In the genomic region with DNA sequence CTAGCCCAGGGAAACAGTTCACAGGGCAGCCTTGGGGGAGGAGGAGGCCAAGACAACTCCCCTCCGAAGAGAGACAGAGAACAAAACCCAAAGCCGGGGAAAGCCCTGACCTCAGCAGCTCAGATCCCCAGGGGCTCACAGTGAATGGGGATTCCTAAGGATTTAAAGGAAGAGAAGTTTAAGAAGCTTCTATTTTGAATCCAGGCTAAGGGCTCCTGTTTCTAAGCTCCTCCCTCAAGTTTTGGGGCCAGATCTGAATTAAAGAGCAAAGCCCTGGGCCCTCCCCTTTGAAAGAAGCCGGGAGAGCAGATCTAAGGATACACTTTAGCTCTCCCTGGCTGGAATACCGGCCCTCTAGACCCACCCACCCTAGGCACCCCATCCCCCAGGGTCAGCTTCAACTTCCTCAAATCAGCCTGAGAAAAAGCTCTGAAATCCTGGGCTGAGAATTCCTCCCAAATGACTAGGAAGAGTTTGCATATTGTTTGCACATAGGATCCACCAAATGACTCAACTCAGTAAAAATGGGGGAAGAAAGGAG, we compare ENCODE assay signal across 8 cellular contexts. TPM values are rescaled to one million over a fixed set of nuclear protein-coding genes. Genes with fewer than 3 reads are reported as not detected.
A peak's percentile ranks its signal among the peaks of the same experiment; 100 is the strongest.
DNase-seq lines count a peak whose midpoint lies in the region; TF ChIP-seq lines count a peak whose summit lies in the region.

No MANE protein-coding gene starts in this region.

- no peaks in the 10 kb centered on the region for H3K9me2 ChIP-seq in SK-N-SH

- POLR2A ChIA-PET in SK-N-SH (lab: Yijun Ruan, JAX) = no interaction called here

- TF ChIP-seq RAD21 in SK-N-SH (IDR thresholded peaks at IDR 0.05; ENCODE audit: low read length) = no peak

- CTCF ChIA-PET in SK-N-SH (lab: Yijun Ruan, JAX) = interaction anchor here (0.9 to 5.0 kb wide), 2 partner anchors 24 to 91 kb away, joined by 3 to 30 read pairs; no protein-coding TSS in a partner anchor

- peak overlapping the region; percentile 70 for H3K9ac ChIP-seq in SK-N-SH

- peaks cover 19 to 20% of the 10 kb centered on the region in 2 experiments for H3K36me3 ChIP-seq in SK-N-SH (replicated peaks in 1 of 2; ENCODE audit: control insufficient read depth in 1 of 2, insufficient read depth in 2 of 2, low read length in 1 of 2)

- peak overlapping the region in 1 of 2 experiments; percentile 98; a peak in 2 of 4 replicates for H3K27ac ChIP-seq in SK-N-SH (ENCODE audit: low read depth in 2 of 2, low read length in 1 of 2)

- H3K4me3 ChIP-seq in GM12865 (ENCODE audit: low read depth, low read length) (peak overlapping the region; percentile 32), SK-N-SH (ENCODE audit: low read depth in 2 of 2, low read length in 1 of 2) (peak overlapping the region in 1 of 2 experiments; percentile 55; a peak in 2 of 4 replicates), fibroblast of mammary gland (ENCODE audit: control insufficient read depth, low read depth, low read length) (no peak overlapping the region), skeletal muscle cell (ENCODE audit: low read depth, low read length) (no peak overlapping the region)

- no peaks in the 10 kb centered on the region for H3K9me3 ChIP-seq in SK-N-SH

- peaks cover 19 to 22% of the 10 kb centered on the region in 2 experiments; a peak in 3 of 4 replicates for H3K4me1 ChIP-seq in SK-N-SH (ENCODE audit: control insufficient read depth in 1 of 2, insufficient read depth in 2 of 2, low read depth in 1 of 2, low read length in 1 of 2)

- peak overlapping the region; percentile 58; the same call in 1 of the 2 replicates for H2AFZ ChIP-seq in SK-N-SH (ENCODE audit: low read depth)

- H3F3A ChIP-seq in SK-N-SH (replicated peaks; ENCODE audit: insufficient read depth) = peaks cover 31% of the 10 kb centered on the region

- TF ChIP-seq CTCF in GM12865 (IDR thresholded peaks at IDR 0.05; ENCODE audit: insufficient read depth, low read depth, low read length, missing control alignments) (no peak), SK-N-SH (IDR thresholded peaks at IDR 0.05) (no peak), fibroblast of mammary gland (conservative IDR thresholded peaks at IDR 0.05; ENCODE audit: control insufficient read depth, insufficient read depth, low read depth, low read length) (no peak)

- 43% methylated on average over 4 of the region's 4 CpGs for WGBS in SK-N-SH (ENCODE audit: low lambda C conversion rate)

- peak overlapping the region; percentile 96 for H3K4me2 ChIP-seq in SK-N-SH

- no peak for TF ChIP-seq EP300 in SK-N-SH (IDR thresholded peaks at IDR 0.05; ENCODE audit: borderline replicate concordance in 1 of 2, low read depth in 1 of 2, low read length in 1 of 2)

- DNase-seq in GM12865 (ENCODE audit: low read depth) (peak; percentile 55), SK-N-SH (no peak), fibroblast of mammary gland (ENCODE audit: low read depth) (peak; percentile 88), skeletal muscle cell (ENCODE audit: low read depth) (peak; percentile 53), GF-D8 (lab: John Stamatoyannopoulos, UW) (no peak), NOMO-1 (lab: John Stamatoyannopoulos, UW; ENCODE audit: unreplicated experiment in 2 of 2) (no peak), NCI-H69 (lab: John Stamatoyannopoulos, UW) (no peak)
- DNase-seq in activated CD8-positive, alpha-beta memory T cell treated with anti-CD3 and anti-CD28 coated beads for 24 hours = no peak

- H4K20me1 ChIP-seq in SK-N-SH (ENCODE audit: insufficient read depth) = no peaks in the 10 kb centered on the region

- H3K27me3 ChIP-seq in SK-N-SH (ENCODE audit: insufficient read depth) = no peaks in the 10 kb centered on the region

- H3K79me2 ChIP-seq in SK-N-SH (ENCODE audit: insufficient read depth) = peaks cover 24% of the 10 kb centered on the region

TF ChIP-seq in SK-N-SH, 30 proteins besides CTCF, POLR2A, EP300 and RAD21:
- TF ChIP-seq NRF1 (IDR thresholded peaks at IDR 0.05; ENCODE audit: low read depth, low read length) = no peak
- no peak for TF ChIP-seq MXI1 (IDR thresholded peaks at IDR 0.05; ENCODE audit: low read depth, low read length)
- TF ChIP-seq, protein P1, sequence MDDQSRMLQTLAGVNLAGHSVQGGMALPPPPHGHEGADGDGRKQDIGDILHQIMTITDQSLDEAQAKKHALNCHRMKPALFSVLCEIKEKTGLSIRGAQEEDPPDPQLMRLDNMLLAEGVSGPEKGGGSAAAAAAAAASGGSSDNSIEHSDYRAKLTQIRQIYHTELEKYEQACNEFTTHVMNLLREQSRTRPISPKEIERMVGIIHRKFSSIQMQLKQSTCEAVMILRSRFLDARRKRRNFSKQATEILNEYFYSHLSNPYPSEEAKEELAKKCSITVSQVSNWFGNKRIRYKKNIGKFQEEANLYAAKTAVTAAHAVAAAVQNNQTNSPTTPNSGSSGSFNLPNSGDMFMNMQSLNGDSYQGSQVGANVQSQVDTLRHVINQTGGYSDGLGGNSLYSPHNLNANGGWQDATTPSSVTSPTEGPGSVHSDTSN (IDR thresholded peaks at IDR 0.05) = no peak
- TF ChIP-seq JUND (IDR thresholded peaks at IDR 0.05) = peak; percentile 37; the same call in 1 of the 2 replicates
- peak; percentile 31; the same call in 1 of the 2 replicates for TF ChIP-seq FOSL2 (IDR thresholded peaks at IDR 0.05; ENCODE audit: borderline replicate concordance, low read depth)

RNA-seq across cellular contexts. Expression of gene KDM2B, which starts 3.9 kb away (rescaled TPM):
- 9.6 and 11.5 TPM in 2 replicates for polyA plus RNA-seq in SK-N-SH (2012; rRNA removed)
- 8.2 and 11.0 TPM in 2 replicates for polyA plus RNA-seq in SK-N-SH (2012; cell fraction: cytosol; rRNA removed)
- 25.9 and 32.9 TPM in 2 replicates for polyA plus RNA-seq in SK-N-SH (2012; cell fraction: nucleus; rRNA removed)

RNA-seq across cellular contexts. Expression of gene ORAI1, which starts 49.4 kb away (rescaled TPM):
- 13.2 and 16.6 TPM in 2 replicates for polyA plus RNA-seq in SK-N-SH (2012; rRNA removed)
- 6.8 and 12.5 TPM in 2 replicates for polyA plus RNA-seq in SK-N-SH (2012; cell fraction: cytosol; rRNA removed)
- polyA plus RNA-seq in SK-N-SH (2012; cell fraction: nucleus; rRNA removed) = 6.0 and 6.1 TPM in 2 replicates

Comparison
In these comparisons a context has a peak if more than half of its experiments do, and no peak if none do; other contexts are left out.
1. DNase-seq: peak in GM12865 (single experiment), fibroblast of mammary gland (single experiment) and skeletal muscle cell (single experiment); none in SK-N-SH (single experiment), GF-D8 (single experiment), NOMO-1 (0 of 2), activated CD8-positive, alpha-beta memory T cell treated with anti-CD3 and anti-CD28 coated beads for 24 hours (single experiment) and NCI-H69 (single experiment).